In the genomic region with DNA sequence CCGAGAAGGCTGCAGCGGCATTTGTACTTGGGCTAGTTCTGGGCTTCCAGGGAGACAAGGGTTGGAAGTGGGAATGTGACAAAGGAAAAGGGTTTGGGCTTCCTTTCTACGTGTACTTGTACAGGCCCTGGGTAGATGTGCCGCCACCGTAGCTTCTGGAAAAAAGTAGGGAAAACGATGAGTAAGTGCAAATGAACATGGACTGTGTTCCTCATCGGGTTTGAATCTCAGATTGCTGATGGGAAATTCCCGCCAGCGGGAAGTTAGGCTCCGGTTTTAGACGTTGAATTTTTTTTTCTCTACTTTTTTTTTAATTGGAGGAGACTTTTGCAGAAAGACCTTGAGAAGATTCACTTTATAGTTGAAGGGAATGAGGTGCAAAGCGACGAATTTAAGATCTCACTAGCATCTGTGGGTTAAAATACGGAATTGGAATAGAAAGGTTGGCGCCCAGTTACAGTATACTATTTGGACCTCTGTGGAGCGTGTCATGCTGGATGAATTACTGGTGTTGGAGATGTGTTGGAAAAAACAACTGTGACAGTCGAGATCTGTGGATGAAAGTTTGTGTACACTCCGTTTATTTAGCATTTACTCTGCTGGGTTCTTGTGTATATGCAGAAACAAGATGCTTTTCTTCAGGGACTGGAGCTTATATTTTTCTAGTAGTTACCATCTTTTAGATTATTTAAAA, we compare ENCODE assay signal across 8 cellular contexts. TPM values are rescaled to one million over a fixed set of nuclear protein-coding genes. Genes with fewer than 3 reads are reported as not detected.
A peak's percentile ranks its signal among the peaks of the same experiment; 100 is the strongest.
DNase-seq lines count a peak whose midpoint lies in the region; ATAC-seq and TF ChIP-seq lines count a peak whose summit lies in the region.

No MANE protein-coding gene starts in this region.

- peak overlapping the region; percentile 99 for H3K9ac ChIP-seq in HCT116 (ENCODE audit: low read length)
- H3K9ac ChIP-seq in iPS-20b (ENCODE audit: low read depth, low read length), result peak overlapping the region; percentile 95

- TSS peak; percentile 53 for BruUV-seq in HCT116 (replicated peaks; lab: Mats Ljungman, UMichigan)

- no peak overlapping the region for H2AFZ ChIP-seq in HCT116 (ENCODE audit: low read depth, low read length, poor library complexity, severe bottlenecking)

- DNase-seq in BJ (ENCODE audit: low read depth) (no peak), HCT116 (ENCODE audit: low read depth, low spot score) (no peak), NCI-H774 (lab: John Stamatoyannopoulos, UW) (no peak), GM10266 (ENCODE audit: extremely low spot score) (no peak)
- DNase-seq in stimulated activated naive B cell treated with anti-CD40 and anti-IgM and Interleukin-4, amounts not matched to agents 10 μg/mL and 1 μg/mL and 100 μg/mL, for 72 hours, result no peak

- H3K27ac ChIP-seq in HCT116 (ENCODE audit: low read depth, low read length), result peak overlapping the region; percentile 88
- no peak overlapping the region for H3K27ac ChIP-seq in iPS-20b (ENCODE audit: low read length)

- RAD21 ChIA-PET in HCT116 (lab: Charles Lee; ENCODE audit: low non-redundant PET in 1 of 2, low total read pairs in 2 of 2, uncharacterized antibody in 2 of 2, unreplicated experiment in 2 of 2), result no interaction called here

- H3K4me1 Mint-ChIP-seq in activated naive CD8-positive, alpha-beta T cell (ENCODE audit: low read depth), result peaks cover 45% of the 10 kb centered on the region
- peaks cover 26 to 63% of the 10 kb centered on the region in 2 donors for H3K4me1 Mint-ChIP-seq in stimulated activated naive B cell treated with anti-CD40 and anti-IgM and Interleukin-4, amounts not matched to agents 10 μg/mL and 1 μg/mL and 100 μg/mL, for 72 hours

- no peaks in the 10 kb centered on the region for H3K27me3 Mint-ChIP-seq in activated naive CD8-positive, alpha-beta T cell
- H3K27me3 Mint-ChIP-seq in stimulated activated naive B cell treated with anti-CD40 and anti-IgM and Interleukin-4, amounts not matched to agents 10 μg/mL and 1 μg/mL and 100 μg/mL, for 72 hours, result no peaks in the 10 kb centered on the region

- peaks cover 10 to 26% of the 10 kb centered on the region in 2 experiments; a peak in 3 of 4 replicates for H3K4me1 ChIP-seq in HCT116 (ENCODE audit: control insufficient read depth in 1 of 2, insufficient read depth in 2 of 2, low read length in 2 of 2)
- peaks cover 25% of the 10 kb centered on the region for H3K4me1 ChIP-seq in iPS-20b (ENCODE audit: insufficient read depth, low read length)

- no peak for TF ChIP-seq CTCF in BJ (IDR thresholded peaks at IDR 0.05; ENCODE audit: insufficient read depth, low read depth, low read length)
- TF ChIP-seq CTCF in HCT116 (IDR thresholded peaks at IDR 0.05 in 2 of 3, conservative IDR thresholded peaks at IDR 0.05 in 1 of 3; ENCODE audit: borderline replicate concordance in 1 of 3, insufficient read depth in 1 of 3, low read depth in 2 of 3, low read length in 2 of 3), result no peak
- no peak for TF ChIP-seq CTCF in GM10266 (IDR thresholded peaks at IDR 0.05; ENCODE audit: control insufficient read depth, insufficient read depth, low read depth, missing control alignments)

- H3K27me3 ChIP-seq in BJ (ENCODE audit: control insufficient read depth, insufficient read depth, low read length) (no peaks in the 10 kb centered on the region), HCT116 (ENCODE audit: insufficient read depth, low read length) (no peaks in the 10 kb centered on the region), iPS-20b (ENCODE audit: insufficient read depth, low read length) (no peaks in the 10 kb centered on the region)

- peaks cover 12% of the 10 kb centered on the region for H3K36me3 Mint-ChIP-seq in activated naive CD8-positive, alpha-beta T cell
- peaks cover 10 to 32% of the 10 kb centered on the region in 2 donors for H3K36me3 Mint-ChIP-seq in stimulated activated naive B cell treated with anti-CD40 and anti-IgM and Interleukin-4, amounts not matched to agents 10 μg/mL and 1 μg/mL and 100 μg/mL, for 72 hours

- TF ChIP-seq POLR2A in HCT116 (IDR thresholded peaks at IDR 0.05; ENCODE audit: borderline replicate concordance, extremely low read depth, insufficient read depth, insufficient read length), result no peak

- no peaks in the 10 kb centered on the region for H3K9me2 ChIP-seq in HCT116 (ENCODE audit: insufficient read depth)

- TF ChIP-seq RAD21 in HCT116 (IDR thresholded peaks at IDR 0.05; ENCODE audit: low read depth), result no peak

- peaks cover 66% of the 10 kb centered on the region for H3K79me2 ChIP-seq in HCT116 (ENCODE audit: insufficient read depth, low read length)

- H3K9me3 Mint-ChIP-seq in activated naive CD8-positive, alpha-beta T cell (ENCODE audit: low read depth), result no peaks in the 10 kb centered on the region
- no peaks in the 10 kb centered on the region for H3K9me3 Mint-ChIP-seq in stimulated activated naive B cell treated with anti-CD40 and anti-IgM and Interleukin-4, amounts not matched to agents 10 μg/mL and 1 μg/mL and 100 μg/mL, for 72 hours

- H3K9me3 ChIP-seq in HCT116 (ENCODE audit: control insufficient read depth in 1 of 2, insufficient read depth in 1 of 2, low read depth in 1 of 2, low read length in 2 of 2) (no peaks in the 10 kb centered on the region), iPS-20b (ENCODE audit: insufficient read depth, low read depth, low read length) (no peaks in the 10 kb centered on the region)

- H3K4me3 Mint-ChIP-seq in activated naive CD8-positive, alpha-beta T cell, result peak overlapping the region; percentile 99
- H3K4me3 Mint-ChIP-seq in stimulated activated naive B cell treated with anti-CD40 and anti-IgM and Interleukin-4, amounts not matched to agents 10 μg/mL and 1 μg/mL and 100 μg/mL, for 72 hours, result peak overlapping the region in 1 of 2 donors; percentile 95

- CTCF ChIA-PET in BJ (lab: Yijun Ruan, JAX) (interaction anchor here (0.7 to 1.0 kb wide), 2 partner anchors 52 to 79 kb away, joined by 3 to 5 read pairs; no protein-coding TSS in a partner anchor), HCT116 (lab: Charles Lee) (no interaction called here)

- H4K20me1 ChIP-seq in HCT116 (ENCODE audit: insufficient read depth), result peaks cover 51% of the 10 kb centered on the region

- intact Hi-C loops in HCT116 (cut with micrococcal nuclease), result no loop called here

- ATAC-seq in HCT116 (no peak), HG03039 (IDR thresholded peaks at IDR 0.05; ENCODE audit: unreplicated experiment) (no peak)
- no peak for ATAC-seq in stimulated activated naive B cell treated with anti-CD40 and anti-IgM and Interleukin-4, amounts not matched to agents 10 μg/mL and 1 μg/mL and 100 μg/mL, for 72 hours (replicated peaks)

- peak overlapping the region; percentile 71 for H3K4me3 ChIP-seq in BJ (ENCODE audit: low read depth, low read length)
- peak overlapping the region; percentile 79 to 97 for H3K4me3 ChIP-seq in HCT116 (replicated peaks in 1 of 2; ENCODE audit: low read depth in 1 of 2, low read length in 2 of 2)
- H3K4me3 ChIP-seq in iPS-20b (ENCODE audit: low read length), result peak overlapping the region; percentile 82

- H3K4me2 ChIP-seq in HCT116 (ENCODE audit: low read length), result peak overlapping the region; percentile 77

- H3K27ac Mint-ChIP-seq in activated naive CD8-positive, alpha-beta T cell, result peak overlapping the region; percentile 89
- peak overlapping the region; percentile 93 for H3K27ac Mint-ChIP-seq in stimulated activated naive B cell treated with anti-CD40 and anti-IgM and Interleukin-4, amounts not matched to agents 10 μg/mL and 1 μg/mL and 100 μg/mL, for 72 hours

- POLR2A ChIA-PET in BJ (lab: Charles Lee), result interaction anchor here (1.0 kb wide), 1 partner anchor 112 kb away, joined by 3 read pairs; no protein-coding TSS in a partner anchor
- POLR2A ChIA-PET in HCT116 (lab: Charles Lee), result interaction anchor here (1.6 to 3.3 kb wide), 3 partner anchors 15 to 114 kb away, joined by 5 to 27 read pairs (median 14); a partner anchor contains a TSS

- no peaks in the 10 kb centered on the region; the same call in 1 of the 2 replicates for H3K36me3 ChIP-seq in BJ (ENCODE audit: control insufficient read depth, insufficient read depth, low read length)
- H3K36me3 ChIP-seq in HCT116 (ENCODE audit: control insufficient read depth in 1 of 2, insufficient read depth in 2 of 2, low read length in 2 of 2), result peaks cover 7 to 11% of the 10 kb centered on the region in 2 experiments; a peak in 3 of 4 replicates
- peaks cover 30% of the 10 kb centered on the region for H3K36me3 ChIP-seq in iPS-20b (ENCODE audit: insufficient read depth, low read depth, low read length)

TF ChIP-seq in HCT116, 20 proteins besides CTCF, POLR2A, EP300 and RAD21 (continues in another document):
- TF ChIP-seq ELF1 (IDR thresholded peaks at IDR 0.05; ENCODE audit: borderline replicate concordance, low read depth) (no peak), EGR1 (IDR thresholded peaks at IDR 0.05; ENCODE audit: low read depth) (no peak), EZH2 (IDR thresholded peaks at IDR 0.05) (no peak), SP1 (IDR thresholded peaks at IDR 0.05; ENCODE audit: low read depth) (no peak), CBX3 (IDR thresholded peaks at IDR 0.05; ENCODE audit: low read depth) (no peak), YY1 (IDR thresholded peaks at IDR 0.05; ENCODE audit: extremely low read depth, insufficient replicate concordance, low read depth, low read length) (no peak), ZFX (IDR thresholded peaks at IDR 0.05) (no peak), CEBPB (IDR thresholded peaks at IDR 0.05; ENCODE audit: low read depth) (no peak), JUND (IDR thresholded peaks at IDR 0.05) (no peak), POLR2AphosphoS5 (IDR thresholded peaks at IDR 0.05; ENCODE audit: low read depth, low read length) (no peak)
- TF ChIP-seq, protein P1, sequence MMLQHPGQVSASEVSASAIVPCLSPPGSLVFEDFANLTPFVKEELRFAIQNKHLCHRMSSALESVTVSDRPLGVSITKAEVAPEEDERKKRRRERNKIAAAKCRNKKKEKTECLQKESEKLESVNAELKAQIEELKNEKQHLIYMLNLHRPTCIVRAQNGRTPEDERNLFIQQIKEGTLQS (IDR thresholded peaks at IDR 0.05), result no peak

RNA-seq across cellular contexts. Expression of a gene that starts 1.3 kb away (rescaled TPM):
- polyA plus RNA-seq in BJ (2011; rRNA removed), result 59.1 and 100 TPM in 2 replicates
- polyA minus RNA-seq in BJ (2011; rRNA and poly(A)+ RNA removed), result 120 and 160 TPM in 2 replicates
- total RNA-seq in HCT116 (2021; ENCODE audit: unreplicated experiment), result 296 TPM
- 105 and 111 TPM in 2 replicates for polyA plus RNA-seq in HCT116 (2012)

RNA-seq across cellular contexts. Expression of a gene that starts 14.6 kb away (rescaled TPM):
- 156 and 187 TPM in 2 replicates for polyA plus RNA-seq in BJ (2011; rRNA removed)
- 83.2 and 114 TPM in 2 replicates for polyA minus RNA-seq in BJ (2011; rRNA and poly(A)+ RNA removed)
- 66.2 TPM for total RNA-seq in HCT116 (2021; ENCODE audit: unreplicated experiment)
- 58.0 and 77.2 TPM in 2 replicates for polyA plus RNA-seq in HCT116 (2012)
